Comparison of ENCODE assay signal across 8 cellular contexts in the genomic region with DNA sequence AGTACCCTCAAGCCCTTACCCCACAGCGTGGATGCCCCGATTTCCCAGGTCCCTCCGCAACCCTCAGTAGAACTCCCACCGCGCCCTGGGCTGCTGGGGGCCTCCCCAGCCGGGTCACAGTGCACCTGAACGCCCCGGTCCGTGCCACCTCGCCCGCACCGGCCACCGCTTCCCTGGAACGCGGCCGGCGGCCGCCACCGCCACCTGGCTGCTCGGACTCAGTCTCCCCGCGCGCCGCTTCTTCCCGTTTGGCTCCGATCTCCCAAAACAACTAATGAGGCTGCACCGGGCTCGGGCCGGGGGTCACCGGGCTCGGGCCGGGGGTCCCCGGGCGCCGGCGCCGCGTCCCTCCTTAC. TPM values are rescaled to one million over a fixed set of nuclear protein-coding genes. Genes with fewer than 3 reads are reported as not detected.
DNase-seq lines count a peak whose midpoint lies in the region; ATAC-seq and TF ChIP-seq lines count a peak whose summit lies in the region.

No MANE protein-coding gene starts in this region.

- ATAC-seq in left lobe of liver: peak; percentile 18

- POLR2A ChIA-PET in BJ (lab: Charles Lee): no interaction called here

- no peak for TF ChIP-seq POLR2A in suprapubic skin (IDR thresholded peaks at IDR 0.05)

- H3K27ac Mint-ChIP-seq in HFFc6: no peak overlapping the region

- in situ Hi-C loops in astrocyte of the cerebellum (cut with HindIII; ENCODE audit: low sequenced_read_pairs): loop anchor here (5.0 kb wide), 1 partner anchor 67 kb away; no protein-coding TSS in a partner anchor

- CTCF ChIA-PET in BJ (lab: Yijun Ruan, JAX): interaction anchor here (0.8 to 4.1 kb wide), 12 partner anchors 9 to 164 kb away, joined by 3 to 78 read pairs (median 4); a partner anchor contains a TSS

- peaks cover 1% of the 10 kb centered on the region; the same call in 1 of the 2 replicates for H3K27me3 Mint-ChIP-seq in HFFc6 (ENCODE audit: insufficient read depth)

- H3K4me3 ChIP-seq in BJ (ENCODE audit: low read depth, low read length): peak overlapping the region; percentile 51
- peak overlapping the region; percentile 67 for H3K4me3 ChIP-seq in astrocyte of the cerebellum (ENCODE audit: low read depth, low read length)
- H3K4me3 ChIP-seq in suprapubic skin: peak overlapping the region; percentile 85

- H3K4me3 Mint-ChIP-seq in HFFc6: peak overlapping the region; percentile 88

- no peaks in the 10 kb centered on the region for H3K9me3 ChIP-seq in suprapubic skin

- H3K27me3 ChIP-seq in BJ (ENCODE audit: control insufficient read depth, insufficient read depth, low read length) (no peaks in the 10 kb centered on the region), suprapubic skin (no peaks in the 10 kb centered on the region)

- WGBS in suprapubic skin: 2% methylated on average over 33 of the region's 38 CpGs

- H3K36me3 ChIP-seq in BJ (ENCODE audit: control insufficient read depth, insufficient read depth, low read length): no peaks in the 10 kb centered on the region
- H3K36me3 ChIP-seq in suprapubic skin: no peaks in the 10 kb centered on the region

- peak overlapping the region; percentile 96 for H3K27ac ChIP-seq in suprapubic skin

- no peak for DNase-seq in BJ (ENCODE audit: low read depth)
- no peak for DNase-seq in HFFc6
- DNase-seq in astrocyte of the cerebellum (ENCODE audit: low read depth): no peak
- DNase-seq in left lobe of liver (ENCODE audit: low spot score): peak; percentile 61
- DNase-seq in suprapubic skin (ENCODE audit: low spot score in 2 of 2): no peak
- no peak for DNase-seq in AG08395 (ENCODE audit: low spot score)
- no peak for DNase-seq in NCI-H187 treated with DMSO at 0.1 percent for 48 hours (lab: John Stamatoyannopoulos, UW)
- no peak for DNase-seq in occipital lobe (lab: John Stamatoyannopoulos, UW)

- H3K36me3 Mint-ChIP-seq in HFFc6 (ENCODE audit: low read depth): no peaks in the 10 kb centered on the region

- H3K4me1 ChIP-seq in suprapubic skin: peaks cover 31% of the 10 kb centered on the region

- peaks cover 28% of the 10 kb centered on the region for H3K4me1 Mint-ChIP-seq in HFFc6 (ENCODE audit: low read depth)

- TF ChIP-seq EP300 in suprapubic skin (IDR thresholded peaks at IDR 0.05): no peak

- no peak for TF ChIP-seq CTCF in BJ (IDR thresholded peaks at IDR 0.05; ENCODE audit: insufficient read depth, low read depth, low read length)
- TF ChIP-seq CTCF in HFFc6 (IDR thresholded peaks at IDR 0.05): no peak
- peak; percentile 5 for TF ChIP-seq CTCF in astrocyte of the cerebellum (IDR thresholded peaks at IDR 0.05; ENCODE audit: low read depth, low read length, missing control alignments)
- TF ChIP-seq CTCF in suprapubic skin (IDR thresholded peaks at IDR 0.05): no peak

- no peaks in the 10 kb centered on the region for H3K9me3 Mint-ChIP-seq in HFFc6

RNA-seq across cellular contexts. Expression of a gene that starts 1.0 kb away (rescaled TPM):
- 37.0 and 49.0 TPM in 2 replicates for polyA plus RNA-seq in BJ (2011; rRNA removed)
- polyA minus RNA-seq in BJ (2011; rRNA and poly(A)+ RNA removed): 62.0 and 99.7 TPM in 2 replicates
- 10 to 100 TPM; 27.3 to 38.1 (median 32.4) TPM for total RNA-seq in HFFc6 (2021; fragmentation: NEBNext Ultra II Directional; extraction: Animal tissue kit (Norgen Biotek cat#: 25700))
- total RNA-seq in left lobe of liver: 61.3 TPM
- 10 to 100 TPM; 29.9 to 33.6 (median 32.2) TPM for total RNA-seq in suprapubic skin
- 24.3 TPM for total RNA-seq in occipital lobe
